Comparison of ENCODE assay signal across 8 cellular contexts in the genomic region with DNA sequence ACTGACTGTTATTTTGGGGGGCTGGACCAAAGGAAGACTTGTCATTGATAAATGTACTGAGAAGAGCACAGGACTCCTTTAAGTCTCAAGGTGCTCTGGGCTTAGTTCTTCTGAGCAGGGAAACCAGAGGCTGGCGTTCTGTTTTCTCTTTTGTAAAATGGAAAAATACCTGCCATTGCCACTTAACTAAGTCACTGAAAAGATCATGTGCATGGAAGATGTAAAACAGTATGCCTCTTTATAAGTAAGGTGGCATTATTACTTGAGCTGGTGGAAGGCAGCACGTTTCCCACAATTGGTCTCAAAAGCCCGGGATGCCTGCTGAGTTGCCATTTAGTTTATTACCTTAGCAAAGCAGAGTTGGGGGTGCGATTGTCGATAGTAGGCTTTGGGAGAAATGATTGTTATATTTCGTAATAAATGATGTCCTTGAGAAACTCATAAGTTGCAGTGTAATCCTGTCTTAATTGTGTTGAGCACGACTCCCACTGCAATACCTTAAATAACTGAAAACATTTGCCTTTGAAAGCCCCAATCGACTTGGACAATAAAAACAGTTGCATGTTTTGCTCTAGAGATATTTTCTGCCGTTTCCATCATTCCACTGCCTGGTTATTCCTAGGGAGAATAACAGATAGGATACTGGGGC. TPM values are rescaled to one million over a fixed set of nuclear protein-coding genes. Genes with fewer than 3 reads are reported as not detected.
A peak's percentile ranks its signal among the peaks of the same experiment; 100 is the strongest.
DNase-seq lines count a peak whose midpoint lies in the region; ATAC-seq, FAIRE-seq and TF ChIP-seq lines count a peak whose summit lies in the region.

No MANE protein-coding gene starts in this region.

- CTCF ChIA-PET in activated CD4-positive, alpha-beta T cell treated with anti-CD3 and anti-CD28 coated beads, Interleukin-2, amount 10 ng/mL, durations not matched to agents 7 days and 5 days (lab: Charles Lee), result interaction anchor here (1.1 to 2.0 kb wide), 2 partner anchors 16 to 151 kb away, joined by 3 to 10 read pairs; no protein-coding TSS in a partner anchor

- no peak for FAIRE-seq in kidney (lab: Jason Lieb, UNC)

- no peak for DNase-seq in activated CD4-positive, alpha-beta T cell treated with anti-CD3 and anti-CD28 coated beads, Interleukin-2, amount 10 ng/mL, durations not matched to agents 7 days and 5 days
- no peak for DNase-seq in activated CD4-positive, alpha-beta T cell treated with anti-CD3 and anti-CD28 coated beads, Interleukin-2, amount 50 U/mL, for 1 hour
- no peak for DNase-seq in activated naive CD8-positive, alpha-beta T cell treated with anti-CD3 and anti-CD28 coated beads, Interleukin-2, amount 50 U/mL, for 24 hours
- DNase-seq in kidney (no peak), thoracic aorta (ENCODE audit: low spot score) (no peak), sciatic nerve (ENCODE audit: low spot score) (no peak)

- no peaks in the 10 kb centered on the region for H3K27me3 Mint-ChIP-seq in activated CD4-positive, alpha-beta T cell treated with anti-CD3 and anti-CD28 coated beads, Interleukin-2, amount 10 ng/mL, durations not matched to agents 7 days and 5 days
- no peaks in the 10 kb centered on the region for H3K27me3 Mint-ChIP-seq in activated naive CD8-positive, alpha-beta T cell treated with anti-CD3 and anti-CD28 coated beads, Interleukin-2, amount 50 U/mL, for 24 hours

- H3K4me3 ChIP-seq in kidney (ENCODE audit: low read length in 2 of 2) (peak overlapping the region; percentile 77 to 85), thoracic aorta (peak overlapping the region; percentile 92)

- H3K4me1 ChIP-seq in kidney (ENCODE audit: control insufficient read depth in 1 of 2, insufficient read depth in 1 of 2, low read depth in 1 of 2, low read length in 2 of 2) (peaks cover 6 to 8% of the 10 kb centered on the region in 2 donors), thoracic aorta (ENCODE audit: control insufficient read depth in 1 of 2, low read depth in 2 of 2) (peaks cover 11 to 25% of the 10 kb centered on the region in 2 donors)

- no peak for TF ChIP-seq CTCF in kidney (IDR thresholded peaks at IDR 0.05; ENCODE audit: borderline replicate concordance, extremely low read depth, insufficient read depth)
- no peak for TF ChIP-seq CTCF in thoracic aorta (IDR thresholded peaks at IDR 0.05)

- intact Hi-C loops in kidney (cut with DNase I), result no loop called here
- intact Hi-C loops in sciatic nerve (cut with DNase I), result no loop called here

- POLR2A ChIA-PET in activated CD4-positive, alpha-beta T cell treated with anti-CD3 and anti-CD28 coated beads, Interleukin-2, amount 10 ng/mL, durations not matched to agents 7 days and 5 days (lab: Charles Lee), result interaction anchor here (0.6 kb wide), 1 partner anchor 461 kb away, joined by 3 read pairs; no protein-coding TSS in a partner anchor

- peak overlapping the region; percentile 46 to 58 for H3K9ac ChIP-seq in kidney (ENCODE audit: low read length in 2 of 2)

- no peaks in the 10 kb centered on the region for H3K36me3 ChIP-seq in kidney (ENCODE audit: control insufficient read depth in 1 of 2, insufficient read depth in 2 of 2, low read length in 2 of 2)
- H3K36me3 ChIP-seq in thoracic aorta, result no peaks in the 10 kb centered on the region

- H3K4me1 Mint-ChIP-seq in activated CD4-positive, alpha-beta T cell treated with anti-CD3 and anti-CD28 coated beads, Interleukin-2, amount 10 ng/mL, durations not matched to agents 7 days and 5 days, result peaks cover 57% of the 10 kb centered on the region
- H3K4me1 Mint-ChIP-seq in activated naive CD8-positive, alpha-beta T cell treated with anti-CD3 and anti-CD28 coated beads, Interleukin-2, amount 50 U/mL, for 24 hours, result peaks cover 60% of the 10 kb centered on the region

- peak overlapping the region; percentile 100 for H3K27ac Mint-ChIP-seq in activated CD4-positive, alpha-beta T cell treated with anti-CD3 and anti-CD28 coated beads, Interleukin-2, amount 10 ng/mL, durations not matched to agents 7 days and 5 days
- H3K27ac Mint-ChIP-seq in activated naive CD8-positive, alpha-beta T cell treated with anti-CD3 and anti-CD28 coated beads, Interleukin-2, amount 50 U/mL, for 24 hours, result peak overlapping the region; percentile 95

- ATAC-seq in activated naive CD8-positive, alpha-beta T cell treated with anti-CD3 and anti-CD28 coated beads, Interleukin-2, amount 50 U/mL, for 24 hours, result no peak
- ATAC-seq in thoracic aorta (ENCODE audit: insufficient number of reproducible peaks, low FRiP score, low read depth) (no peak), GM18502 (IDR thresholded peaks at IDR 0.05; ENCODE audit: poor library complexity, unreplicated experiment) (no peak), HG02884 (IDR thresholded peaks at IDR 0.05; ENCODE audit: unreplicated experiment) (no peak), sciatic nerve (no peak)

- H3K9me3 Mint-ChIP-seq in activated CD4-positive, alpha-beta T cell treated with anti-CD3 and anti-CD28 coated beads, Interleukin-2, amount 10 ng/mL, durations not matched to agents 7 days and 5 days, result no peaks in the 10 kb centered on the region
- no peaks in the 10 kb centered on the region for H3K9me3 Mint-ChIP-seq in activated naive CD8-positive, alpha-beta T cell treated with anti-CD3 and anti-CD28 coated beads, Interleukin-2, amount 50 U/mL, for 24 hours

- peaks cover 25% of the 10 kb centered on the region for H3K36me3 Mint-ChIP-seq in activated CD4-positive, alpha-beta T cell treated with anti-CD3 and anti-CD28 coated beads, Interleukin-2, amount 10 ng/mL, durations not matched to agents 7 days and 5 days (ENCODE audit: low read depth)
- peaks cover 35% of the 10 kb centered on the region for H3K36me3 Mint-ChIP-seq in activated naive CD8-positive, alpha-beta T cell treated with anti-CD3 and anti-CD28 coated beads, Interleukin-2, amount 50 U/mL, for 24 hours (ENCODE audit: low read depth)

- no peaks in the 10 kb centered on the region for H3K9me3 ChIP-seq in kidney (ENCODE audit: control insufficient read depth in 1 of 2, low read length in 2 of 2)
- no peaks in the 10 kb centered on the region for H3K9me3 ChIP-seq in thoracic aorta

- H3K27me3 ChIP-seq in thoracic aorta (replicated peaks; ENCODE audit: insufficient read depth), result no peaks in the 10 kb centered on the region

- H3K27ac ChIP-seq in kidney (ENCODE audit: low read depth in 2 of 2, low read length in 2 of 2) (peak overlapping the region; percentile 72 to 93), thoracic aorta (peak overlapping the region; percentile 85 to 88)

- peak overlapping the region; percentile 99 for H3K4me3 Mint-ChIP-seq in activated CD4-positive, alpha-beta T cell treated with anti-CD3 and anti-CD28 coated beads, Interleukin-2, amount 10 ng/mL, durations not matched to agents 7 days and 5 days
- H3K4me3 Mint-ChIP-seq in activated naive CD8-positive, alpha-beta T cell treated with anti-CD3 and anti-CD28 coated beads, Interleukin-2, amount 50 U/mL, for 24 hours, result peak overlapping the region; percentile 95

RNA-seq across cellular contexts. Expression of gene JARID2, which starts 3.6 kb away (rescaled TPM):
- 10 to 100 TPM; 27.5 to 27.6 TPM for total RNA-seq in activated CD4-positive, alpha-beta T cell treated with anti-CD3 and anti-CD28 coated beads, Interleukin-2, amount 10 ng/mL, durations not matched to agents 7 days and 5 days
- total RNA-seq in kidney, result 12.3 TPM
- polyA plus RNA-seq in kidney (ENCODE audit: insufficient read depth, low read depth, low replicate concordance), result 1.8 TPM
- 10 to 100 TPM in 1 of 2 donors, 1 to 10 TPM in 1; 8.3 to 12.8 TPM for total RNA-seq in thoracic aorta
- 12.7 TPM for total RNA-seq in sciatic nerve
